8 cellular contexts compared by ENCODE assay signal in the genomic region with DNA sequence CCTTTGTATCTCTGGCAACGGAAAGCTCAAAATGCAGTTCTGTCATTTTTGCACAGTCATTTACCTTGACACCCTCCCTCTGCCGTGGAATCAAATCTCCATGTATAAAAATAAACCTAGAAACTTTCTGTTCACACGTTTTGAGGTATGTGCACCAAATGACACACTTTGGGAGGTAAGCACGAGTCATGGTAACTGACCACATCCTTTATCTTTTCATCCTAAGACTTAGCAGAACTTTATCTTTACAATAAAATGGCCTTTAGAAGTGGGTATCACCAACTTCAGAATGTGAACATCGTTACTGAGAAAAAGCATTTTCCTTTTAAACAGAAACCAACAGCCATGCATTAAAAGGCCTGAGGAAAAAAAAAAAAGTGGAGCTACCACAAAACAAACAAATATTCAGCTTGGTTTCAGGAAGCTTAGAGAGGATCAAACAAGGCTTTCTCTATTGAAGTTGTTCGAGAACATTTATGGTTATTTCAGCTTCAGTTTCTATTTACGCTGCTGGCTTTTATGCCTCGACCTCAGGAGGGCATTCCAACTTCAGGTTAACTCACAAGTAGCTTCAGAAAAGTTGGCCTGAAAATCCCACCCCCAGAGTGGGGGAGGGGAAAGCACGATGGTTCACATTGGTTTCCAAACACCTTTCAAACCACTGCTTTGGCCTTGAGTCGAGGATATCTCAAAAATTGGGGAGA.
DNase-seq lines count a peak whose midpoint lies in the region; ATAC-seq, FAIRE-seq and TF ChIP-seq lines count a peak whose summit lies in the region.

No MANE protein-coding gene starts in this region.

- no peak overlapping the region for H3K27ac ChIP-seq in IMR-90 (ENCODE audit: insufficient read depth, low read length)

- no peak overlapping the region for H3K56ac ChIP-seq in IMR-90 (ENCODE audit: extremely low read depth, insufficient read depth, low read length)

- H4K91ac ChIP-seq in IMR-90 (ENCODE audit: insufficient read depth, low read depth, low read length) = no peak overlapping the region

- no peak overlapping the region for H4K8ac ChIP-seq in IMR-90 (ENCODE audit: low read depth in 2 of 2, low read length in 2 of 2)

- no peak overlapping the region for H3K4me3 ChIP-seq in IMR-90 (ENCODE audit: insufficient read depth, low read depth, low read length)

- no peaks in the 10 kb centered on the region; the same call in 1 of the 2 replicates for H3K9me1 ChIP-seq in IMR-90 (ENCODE audit: insufficient read depth, low read length)

- H4K20me1 ChIP-seq in IMR-90 (ENCODE audit: insufficient read depth, low read length) = no peaks in the 10 kb centered on the region

- intact Hi-C loops in IMR-90 (cut with micrococcal nuclease) = no loop called here

- no peak for TF ChIP-seq CTCF in IMR-90 (conservative IDR thresholded peaks at IDR 0.05; ENCODE audit: low read depth, low read length)

- H2BK5ac ChIP-seq in IMR-90 (ENCODE audit: low read depth, low read length, poor library complexity, severe bottlenecking) = no peak overlapping the region

- peaks cover 2% of the 10 kb centered on the region; the same call in 1 of the 2 replicates for H3K4me1 ChIP-seq in IMR-90 (ENCODE audit: control insufficient read depth, insufficient read depth, low read length)

- no peak overlapping the region for H3K4me2 ChIP-seq in IMR-90 (ENCODE audit: low read depth, low read length)

- no CpG with 5 or more reads among the region's 10 CpGs for WGBS in IMR-90 (ENCODE audit: extremely low coverage in 2 of 2, insufficient read length in 1 of 2), 2 experiments

- CTCF ChIA-PET in IMR-90 (lab: Yijun Ruan, JAX) = interaction anchor here (0.6 to 0.7 kb wide), 2 partner anchors 289 to 854 kb away, joined by 3 read pairs; no protein-coding TSS in a partner anchor

- no peak overlapping the region for H2BK15ac ChIP-seq in IMR-90 (ENCODE audit: low read depth, low read length)

- H2BK20ac ChIP-seq in IMR-90 (ENCODE audit: low read depth, low read length) = no peak overlapping the region

- H3K9me3 ChIP-seq in IMR-90 (ENCODE audit: control insufficient read depth, insufficient read depth, low read length) = no peaks in the 10 kb centered on the region

- no peak overlapping the region for H2AK5ac ChIP-seq in IMR-90 (ENCODE audit: low read depth, low read length)

- no peak overlapping the region for H3K9ac ChIP-seq in IMR-90 (ENCODE audit: low read depth, low read length)

- FAIRE-seq in H54 (lab: Jason Lieb, UNC) = no peak

- H4K5ac ChIP-seq in IMR-90 (ENCODE audit: low read depth, low read length) = no peak overlapping the region

- POLR2A ChIA-PET in IMR-90 (lab: Charles Lee; ENCODE audit: unreplicated experiment) = no interaction called here

- no peak overlapping the region for H3K18ac ChIP-seq in IMR-90 (ENCODE audit: low read depth, low read length)

- no peak overlapping the region for H3K23ac ChIP-seq in IMR-90 (ENCODE audit: low read depth, low read length)

- no peaks in the 10 kb centered on the region for H3K79me1 ChIP-seq in IMR-90 (ENCODE audit: low read depth in 1 of 2, low read length in 2 of 2)

- TF ChIP-seq RAD21 in IMR-90 (IDR thresholded peaks at IDR 0.05; ENCODE audit: low read length) = no peak

- H3K14ac ChIP-seq in IMR-90 (replicated peaks; ENCODE audit: low read depth, low read length) = no peak overlapping the region

- peaks cover 17% of the 10 kb centered on the region; the same call in 1 of the 2 replicates for H3K27me3 ChIP-seq in IMR-90 (ENCODE audit: control insufficient read depth, insufficient read depth, low read length)

- BruUV-seq in IMR-90 (replicated peaks; lab: Mats Ljungman, UMichigan) = no TSS peak

- H2AFZ ChIP-seq in IMR-90 (replicated peaks; ENCODE audit: low read length, poor library complexity) = no peak overlapping the region

- ATAC-seq in IMR-90 (ENCODE audit: low read depth) = no peak

- no peak for TF ChIP-seq POLR2A in IMR-90 (IDR thresholded peaks at IDR 0.05; ENCODE audit: low read depth, low read length)
- TF ChIP-seq POLR2A in H54 (IDR thresholded peaks at IDR 0.05; ENCODE audit: low read depth, low read length) = no peak

- dilution Hi-C loops in IMR-90 (cut with HindIII; ENCODE audit: low sequenced_read_pairs, unreplicated experiment) = no loop called here

- no peaks in the 10 kb centered on the region for H3K36me3 ChIP-seq in IMR-90 (ENCODE audit: control insufficient read depth, insufficient read depth, low read length)

- H2AK9ac ChIP-seq in IMR-90 (replicated peaks; ENCODE audit: low read depth, low read length, poor library complexity) = no peak overlapping the region

- no peak overlapping the region for H2BK120ac ChIP-seq in IMR-90 (ENCODE audit: low read depth, low read length)

- DNase-seq in GM19240 (ENCODE audit: insufficient read length, low spot score) = peak; percentile 36
- peak; percentile 37 for DNase-seq in IMR-90
- DNase-seq in activated naive CD8-positive, alpha-beta T cell treated with anti-CD3 and anti-CD28 coated beads, Interleukin-2, amount 50 U/mL, for 16 hours (ENCODE audit: low read depth, low spot score) = peak; percentile 4
- DNase-seq in stimulated activated CD4-positive, alpha-beta T cell treated with anti-CD3 and anti-CD28 coated beads, Interleukin-4, amount 100 ng/mL, for 24 hours = peak; percentile 64
- no peak for DNase-seq in GOT3 (lab: John Stamatoyannopoulos, UW)
- DNase-seq in H54 (ENCODE audit: insufficient read length, low spot score) = no peak
- no peak for DNase-seq in dedifferentiated amniotic fluid mesenchymal stem cell (ENCODE audit: extremely low spot score)
- no peak for DNase-seq in NOMO-1 treated with DMSO at 0.1 percent for 48 hours (lab: John Stamatoyannopoulos, UW; ENCODE audit: unreplicated experiment)

- H3K4ac ChIP-seq in IMR-90 (ENCODE audit: low read depth, low read length) = no peak overlapping the region

- in situ Hi-C loops in IMR-90 (cut with MboI; ENCODE audit: low sequenced_read_pairs) = no loop called here

TF ChIP-seq in IMR-90, 13 proteins besides CTCF, POLR2A, EP300 and RAD21:
- TF ChIP-seq CHD1 (IDR thresholded peaks at IDR 0.05; ENCODE audit: low read depth, low read length) (no peak), NFE2L2 (IDR thresholded peaks at IDR 0.05; ENCODE audit: low read depth, low read length) (no peak), MAFK (IDR thresholded peaks at IDR 0.05; ENCODE audit: low read depth, low read length) (no peak), FOS (IDR thresholded peaks at IDR 0.05; ENCODE audit: low read depth, low read length) (no peak), MXI1 (IDR thresholded peaks at IDR 0.05; ENCODE audit: borderline replicate concordance, low read depth, low read length) (no peak), RCOR1 (IDR thresholded peaks at IDR 0.05; ENCODE audit: insufficient replicate concordance, low read length) (no peak), CEBPB (IDR thresholded peaks at IDR 0.05; ENCODE audit: low read depth, low read length) (no peak), SMC3 (IDR thresholded peaks at IDR 0.05; ENCODE audit: low read depth, low read length) (no peak)
- TF ChIP-seq, protein P1, sequence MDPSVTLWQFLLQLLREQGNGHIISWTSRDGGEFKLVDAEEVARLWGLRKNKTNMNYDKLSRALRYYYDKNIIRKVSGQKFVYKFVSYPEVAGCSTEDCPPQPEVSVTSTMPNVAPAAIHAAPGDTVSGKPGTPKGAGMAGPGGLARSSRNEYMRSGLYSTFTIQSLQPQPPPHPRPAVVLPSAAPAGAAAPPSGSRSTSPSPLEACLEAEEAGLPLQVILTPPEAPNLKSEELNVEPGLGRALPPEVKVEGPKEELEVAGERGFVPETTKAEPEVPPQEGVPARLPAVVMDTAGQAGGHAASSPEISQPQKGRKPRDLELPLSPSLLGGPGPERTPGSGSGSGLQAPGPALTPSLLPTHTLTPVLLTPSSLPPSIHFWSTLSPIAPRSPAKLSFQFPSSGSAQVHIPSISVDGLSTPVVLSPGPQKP (IDR thresholded peaks at IDR 0.05; ENCODE audit: borderline replicate concordance, low read depth, low read length) = no peak

Comparison
In these comparisons a context has a peak if more than half of its experiments do, and no peak if none do; other contexts are left out.
1. DNase-seq: peak in GM19240 (single experiment), IMR-90 (single experiment), activated naive CD8-positive, alpha-beta T cell treated with anti-CD3 and anti-CD28 coated beads, Interleukin-2, amount 50 U/mL, for 16 hours (single experiment) and stimulated activated CD4-positive, alpha-beta T cell treated with anti-CD3 and anti-CD28 coated beads, Interleukin-4, amount 100 ng/mL, for 24 hours (single experiment); none in GOT3 (single experiment), H54 (single experiment), dedifferentiated amniotic fluid mesenchymal stem cell (single experiment) and NOMO-1 treated with DMSO at 0.1 percent for 48 hours (single experiment).